In genomic region chr18:75638597-75639467, GRCh38 we compare ENCODE assay signal across 10 cellular contexts.
DNase-seq lines count a peak whose midpoint lies in the region; ATAC-seq and TF ChIP-seq lines count a peak whose summit lies in the region.
"Had no signal": no experiment of that assay in that cellular context is flagged by ENCODE, and none has a peak within 500 bp of the region (broad histone marks: within the 10 kb centered on the region; RNA-seq: fewer than 3 reads in every experiment).

No MANE protein-coding gene starts in this region.

- no peaks in the 10 kb centered on the region for H3K9me3 ChIP-seq in lower lobe of right lung
- H3K9me3 ChIP-seq in tibial artery: no peaks in the 10 kb centered on the region

- H3K27me3 Mint-ChIP-seq in natural killer cell treated with Interleukin-12 subunit alpha and Interleukin-12 subunit beta and Interleukin-15 and Interleukin-18, amount 100 ng/mL, for 72 hours: peaks cover 0 to 10% of the 10 kb centered on the region in 2 donors

- H3K36me3 Mint-ChIP-seq in natural killer cell treated with Interleukin-12 subunit alpha and Interleukin-12 subunit beta and Interleukin-15 and Interleukin-18, amount 100 ng/mL, for 72 hours: no peaks in the 10 kb centered on the region

- intact Hi-C loops in lower lobe of right lung (cut with DNase I) (no loop called here), tibial artery (cut with DNase I; ENCODE audit: low total_unique reads) (no loop called here)

- H3K36me3 ChIP-seq in lower lobe of right lung (no peaks in the 10 kb centered on the region), tibial artery (no peaks in the 10 kb centered on the region)

- H3K4me3 Mint-ChIP-seq in natural killer cell treated with Interleukin-12 subunit alpha and Interleukin-12 subunit beta and Interleukin-15 and Interleukin-18, amount 100 ng/mL, for 72 hours: no peak overlapping the region

- no peaks in the 10 kb centered on the region for H3K4me1 ChIP-seq in lower lobe of right lung
- peaks cover 0 to 19% (median 13%) of the 10 kb centered on the region in 4 donors for H3K4me1 ChIP-seq in tibial artery

- H3K27me3 ChIP-seq in lower lobe of right lung (ENCODE audit: low read depth): peaks cover 4% of the 10 kb centered on the region
- no peaks in the 10 kb centered on the region for H3K27me3 ChIP-seq in tibial artery

- H3K4me3 ChIP-seq in lower lobe of right lung (peak overlapping the region; percentile 25), tibial artery (peak overlapping the region; percentile 7 to 23)

- no peak overlapping the region for H3K27ac Mint-ChIP-seq in natural killer cell treated with Interleukin-12 subunit alpha and Interleukin-12 subunit beta and Interleukin-15 and Interleukin-18, amount 100 ng/mL, for 72 hours

- no peak for TF ChIP-seq CTCF in lower lobe of right lung (IDR thresholded peaks at IDR 0.05)
- TF ChIP-seq CTCF in tibial artery (IDR thresholded peaks at IDR 0.05): no peak

- ATAC-seq in lower lobe of right lung (peak; percentile 31 to 33), HG02970 (IDR thresholded peaks at IDR 0.05; ENCODE audit: low FRiP score, unreplicated experiment) (no peak)
- no peak for ATAC-seq in natural killer cell treated with Interleukin-12 subunit alpha and Interleukin-12 subunit beta and Interleukin-15 and Interleukin-18, amount 100 ng/mL, for 72 hours

- DNase-seq in DMS 273 (lab: John Stamatoyannopoulos, UW; ENCODE audit: unreplicated experiment): peak; percentile 32
- DNase-seq in DMS 273 treated with DMSO at 0.1 percent for 48 hours (lab: John Stamatoyannopoulos, UW): no peak
- DNase-seq in ecto neural progenitor cell (ENCODE audit: low spot score): peak; percentile 57
- DNase-seq in lower lobe of right lung: no peak
- DNase-seq in tibial artery: no peak
- no peak for DNase-seq in KG1 (lab: John Stamatoyannopoulos, UW)
- DNase-seq in natural killer cell treated with Interleukin-12 subunit alpha and Interleukin-12 subunit beta and Interleukin-15 and Interleukin-18, amount 100 ng/mL, for 72 hours (ENCODE audit: low spot score): no peak
- DNase-seq: amniotic stem cell had no signal

- peaks cover 3% of the 10 kb centered on the region for H3K9me3 Mint-ChIP-seq in natural killer cell treated with Interleukin-12 subunit alpha and Interleukin-12 subunit beta and Interleukin-15 and Interleukin-18, amount 100 ng/mL, for 72 hours

- H3K27ac ChIP-seq in lower lobe of right lung: no peak overlapping the region
- H3K27ac ChIP-seq in tibial artery: no peak overlapping the region
- H3K27ac ChIP-seq: 22Rv1 had no signal

- H3K4me1 Mint-ChIP-seq in natural killer cell treated with Interleukin-12 subunit alpha and Interleukin-12 subunit beta and Interleukin-15 and Interleukin-18, amount 100 ng/mL, for 72 hours (ENCODE audit: low read depth in 2 of 2): no peaks in the 10 kb centered on the region

Comparison
In these comparisons a context has a peak if more than half of its experiments do, and no peak if none do; other contexts are left out.
1. DNase-seq: peak in DMS 273 (single experiment) and ecto neural progenitor cell (single experiment); none in DMS 273 treated with DMSO at 0.1 percent for 48 hours (single experiment), lower lobe of right lung (single experiment), tibial artery (0 of 2), KG1 (single experiment) and natural killer cell treated with Interleukin-12 subunit alpha and Interleukin-12 subunit beta and Interleukin-15 and Interleukin-18, amount 100 ng/mL, for 72 hours (single experiment).
2. ATAC-seq: peak in lower lobe of right lung (2 of 2); none in HG02970 (single experiment) and natural killer cell treated with Interleukin-12 subunit alpha and Interleukin-12 subunit beta and Interleukin-15 and Interleukin-18, amount 100 ng/mL, for 72 hours (0 of 2).